ENCODE assay signal across 20 cellular contexts in genomic region chr2:115369380-115369779, GRCh38.
A peak's percentile ranks its signal among the peaks of the same experiment; 100 is the strongest.
DNase-seq lines count a peak whose midpoint lies in the region; ATAC-seq and TF ChIP-seq lines count a peak whose summit lies in the region.
"Had no signal": no experiment of that assay in that cellular context is flagged by ENCODE, and none has a peak within 500 bp of the region (broad histone marks: within the 10 kb centered on the region; RNA-seq: fewer than 3 reads in every experiment).

No MANE protein-coding gene starts in this region.

- ATAC-seq in IMR-90 (ENCODE audit: low read depth) (no peak), omental fat pad (ENCODE audit: low FRiP score) (peak; percentile 71), right cardiac atrium (no peak), PC-3 (no peak)
- ATAC-seq: GM23338, HCT116 had no signal

- H3K4me1 ChIP-seq in IMR-90 (ENCODE audit: control insufficient read depth, insufficient read depth, low read length) (no peaks in the 10 kb centered on the region), endodermal cell (ENCODE audit: control insufficient read depth, insufficient read depth, low read length) (no peaks in the 10 kb centered on the region), mammary epithelial cell (ENCODE audit: insufficient read depth, low read length) (no peaks in the 10 kb centered on the region), right cardiac atrium (ENCODE audit: control insufficient read depth, insufficient read depth, low read length) (no peaks in the 10 kb centered on the region), PC-3 (ENCODE audit: insufficient read depth, low read length) (no peaks in the 10 kb centered on the region)
- H3K4me1 ChIP-seq: BLaER1 had no signal

- H2AFZ ChIP-seq in IMR-90 (replicated peaks; ENCODE audit: low read length, poor library complexity) (no peak overlapping the region), mammary epithelial cell (ENCODE audit: low read depth, low read length) (no peak overlapping the region), PC-3 (ENCODE audit: low read length) (no peak overlapping the region)
- H2AFZ ChIP-seq: GM23338 had no signal

- no peak overlapping the region for H4K8ac ChIP-seq in IMR-90 (ENCODE audit: low read depth in 2 of 2, low read length in 2 of 2)

- no peak overlapping the region for H3K4me3 Mint-ChIP-seq in endodermal cell
- H3K4me3 Mint-ChIP-seq in activated CD4-positive, alpha-beta T cell treated with anti-CD3 and anti-CD28 coated beads, Interleukin-2, amount 10 ng/mL, durations not matched to agents 24 days and 14 days, result no peak overlapping the region
- H3K4me3 Mint-ChIP-seq: CD14-positive monocyte; CD4-positive, alpha-beta memory T cell; GM23338; HFFc6 had no signal

- no peaks in the 10 kb centered on the region for H3K9me1 ChIP-seq in IMR-90 (ENCODE audit: insufficient read depth, low read length)

- H3K9me3 ChIP-seq in IMR-90 (ENCODE audit: control insufficient read depth, insufficient read depth, low read length), result peaks cover 3% of the 10 kb centered on the region; the same call in 1 of the 2 replicates
- peaks cover 43% of the 10 kb centered on the region for H3K9me3 ChIP-seq in endodermal cell (ENCODE audit: control insufficient read depth, low read length)
- H3K9me3 ChIP-seq in mammary epithelial cell (replicated peaks; ENCODE audit: insufficient read depth, low read length), result peaks cover 21% of the 10 kb centered on the region
- peaks cover 3% of the 10 kb centered on the region for H3K9me3 ChIP-seq in right cardiac atrium (ENCODE audit: control insufficient read depth, low read length)
- H3K9me3 ChIP-seq in PC-3 (ENCODE audit: low read length), result peaks cover 19% of the 10 kb centered on the region

- no peak for TF ChIP-seq POLR2A in IMR-90 (IDR thresholded peaks at IDR 0.05; ENCODE audit: low read depth, low read length)

- no peaks in the 10 kb centered on the region for H4K20me1 ChIP-seq in IMR-90 (ENCODE audit: insufficient read depth, low read length)
- no peaks in the 10 kb centered on the region for H4K20me1 ChIP-seq in mammary epithelial cell (ENCODE audit: insufficient read depth, low read length)
- H4K20me1 ChIP-seq in PC-3 (ENCODE audit: low read length), result no peaks in the 10 kb centered on the region
- H4K20me1 ChIP-seq: BLaER1 had no signal

- POLR2A ChIA-PET in IMR-90 (lab: Charles Lee; ENCODE audit: unreplicated experiment) (no interaction called here), PC-3 (lab: Charles Lee; ENCODE audit: unreplicated experiment) (no interaction called here)

- H3K9me2 ChIP-seq in PC-3 (replicated peaks; ENCODE audit: low read length), result no peaks in the 10 kb centered on the region

- no peak overlapping the region for H4K91ac ChIP-seq in IMR-90 (ENCODE audit: insufficient read depth, low read depth, low read length)

- no peaks in the 10 kb centered on the region for H3K27me3 ChIP-seq in IMR-90 (ENCODE audit: control insufficient read depth, insufficient read depth, low read length)
- H3K27me3 ChIP-seq in endodermal cell (ENCODE audit: control insufficient read depth, insufficient read depth, low read length, poor library complexity, severe bottlenecking), result no peaks in the 10 kb centered on the region
- peaks cover 2% of the 10 kb centered on the region for H3K27me3 ChIP-seq in mammary epithelial cell (ENCODE audit: insufficient read depth, low read length)
- H3K27me3 ChIP-seq in right cardiac atrium (ENCODE audit: control insufficient read depth, insufficient read depth), result no peaks in the 10 kb centered on the region
- H3K27me3 ChIP-seq in PC-3 (ENCODE audit: low read length), result no peaks in the 10 kb centered on the region
- H3K27me3 ChIP-seq: BLaER1 had no signal

- BruUV-seq in IMR-90 (replicated peaks; lab: Mats Ljungman, UMichigan), result no TSS peak
- no TSS peak for BruUV-seq in mammary epithelial cell (replicated peaks; lab: Mats Ljungman, UMichigan)
- no TSS peak for BruUV-seq in PC-3 (replicated peaks; lab: Mats Ljungman, UMichigan)

- no peak overlapping the region for H2BK120ac ChIP-seq in IMR-90 (ENCODE audit: low read depth, low read length)

- DNase-seq in IMR-90 (no peak), OCI-M1 (lab: John Stamatoyannopoulos, UW) (peak; percentile 66), endodermal cell (no peak), omental fat pad (ENCODE audit: low spot score) (no peak), mammary epithelial cell (no peak), right cardiac atrium (no peak), PC-3 (no peak)
- no peak for DNase-seq in activated CD4-positive, alpha-beta T cell treated with anti-CD3 and anti-CD28 coated beads, Interleukin-2, amount 10 ng/mL, durations not matched to agents 24 days and 14 days
- DNase-seq: 8988T; CD4-positive, alpha-beta memory T cell; DMS153; DMS79; GDM1; H7; HFFc6 had no signal

- H3K27ac ChIP-seq in IMR-90 (ENCODE audit: insufficient read depth, low read length) (no peak overlapping the region), endodermal cell (ENCODE audit: low read depth, low read length) (no peak overlapping the region), mammary epithelial cell (ENCODE audit: insufficient read depth, low read depth, low read length) (no peak overlapping the region), right cardiac atrium (ENCODE audit: low read length) (no peak overlapping the region), PC-3 (ENCODE audit: low read length) (no peak overlapping the region)
- H3K27ac ChIP-seq: BLaER1, HL-60 had no signal

- intact Hi-C loops in IMR-90 (cut with micrococcal nuclease), result no loop called here
- intact Hi-C loops in mammary epithelial cell (cut with micrococcal nuclease), result no loop called here
- intact Hi-C loops in activated CD4-positive, alpha-beta T cell treated with anti-CD3 and anti-CD28 coated beads, Interleukin-2, amount 10 ng/mL, durations not matched to agents 24 days and 14 days (cut with micrococcal nuclease), result no loop called here
- intact Hi-C loops in right cardiac atrium (cut with DNase I), result no loop called here
- intact Hi-C loops in PC-3 (cut with micrococcal nuclease), result no loop called here

- no peak overlapping the region for H3K18ac ChIP-seq in IMR-90 (ENCODE audit: low read depth, low read length)

- H2BK15ac ChIP-seq in IMR-90 (ENCODE audit: low read depth, low read length), result no peak overlapping the region

- no peak overlapping the region for H3K4ac ChIP-seq in IMR-90 (ENCODE audit: low read depth, low read length)

- no peak overlapping the region for H2BK5ac ChIP-seq in IMR-90 (ENCODE audit: low read depth, low read length, poor library complexity, severe bottlenecking)

- no peak overlapping the region for H2BK20ac ChIP-seq in IMR-90 (ENCODE audit: low read depth, low read length)

- H3K36me3 ChIP-seq in IMR-90 (ENCODE audit: control insufficient read depth, insufficient read depth, low read length), result no peaks in the 10 kb centered on the region
- H3K36me3 ChIP-seq in endodermal cell (ENCODE audit: control insufficient read depth, insufficient read depth, low read length), result peaks cover 11% of the 10 kb centered on the region
- no peaks in the 10 kb centered on the region for H3K36me3 ChIP-seq in mammary epithelial cell (ENCODE audit: insufficient read depth, low read length)
- H3K36me3 ChIP-seq in PC-3 (ENCODE audit: low read depth, low read length), result no peaks in the 10 kb centered on the region
- H3K36me3 ChIP-seq: BLaER1 had no signal

- no peak overlapping the region for H4K5ac ChIP-seq in IMR-90 (ENCODE audit: low read depth, low read length)

- WGBS in IMR-90 (ENCODE audit: extremely low coverage in 2 of 2, insufficient read length in 1 of 2), 2 experiments, result 7% methylated on average over 2 of the region's 3 CpGs; no CpG with 5 or more reads in 1 of the 2 experiments
- WGBS in endodermal cell (ENCODE audit: insufficient coverage in 1 of 2, insufficient read length in 1 of 2), 2 experiments, result 96 to 100% methylated on average over 2 of the region's 3 CpGs
- 76% methylated on average over 3 of the region's 3 CpGs for WGBS in mammary epithelial cell (ENCODE audit: low coverage, missing lambda C conversion rate)
- 86% methylated on average over 3 of the region's 3 CpGs for WGBS in right cardiac atrium

- no peak overlapping the region for H2AK9ac ChIP-seq in IMR-90 (replicated peaks; ENCODE audit: low read depth, low read length, poor library complexity)

- peaks cover 32% of the 10 kb centered on the region for H3K9me3 Mint-ChIP-seq in endodermal cell
- peaks cover 9% of the 10 kb centered on the region for H3K9me3 Mint-ChIP-seq in activated CD4-positive, alpha-beta T cell treated with anti-CD3 and anti-CD28 coated beads, Interleukin-2, amount 10 ng/mL, durations not matched to agents 24 days and 14 days

- no peak for TF ChIP-seq RAD21 in IMR-90 (IDR thresholded peaks at IDR 0.05; ENCODE audit: low read length)

- CTCF ChIA-PET in IMR-90 (lab: Yijun Ruan, JAX), result no interaction called here
- CTCF ChIA-PET in mammary epithelial cell (lab: Charles Lee; ENCODE audit: low non-redundant PET), result no interaction called here
- CTCF ChIA-PET in PC-3 (lab: Charles Lee), result no interaction called here

- TF ChIP-seq CTCF in IMR-90 (conservative IDR thresholded peaks at IDR 0.05; ENCODE audit: low read depth, low read length) (no peak), endodermal cell (conservative IDR thresholded peaks at IDR 0.05) (no peak), omental fat pad (IDR thresholded peaks at IDR 0.05) (no peak), mammary epithelial cell (conservative IDR thresholded peaks at IDR 0.05 in 1 of 2, IDR thresholded peaks at IDR 0.05 in 1 of 2; ENCODE audit: extremely low read depth in 1 of 2, insufficient read depth in 1 of 2, low read depth in 1 of 2, low read length in 2 of 2) (no peak), PC-3 (conservative IDR thresholded peaks at IDR 0.05; ENCODE audit: low read depth, low read length) (no peak)

- in situ Hi-C loops in IMR-90 (cut with MboI; ENCODE audit: low sequenced_read_pairs) (no loop called here), mammary epithelial cell (cut with MboI; ENCODE audit: low sequenced_read_pairs in 2 of 2) (no loop called here)

- peaks cover 3% of the 10 kb centered on the region for H3K4me1 Mint-ChIP-seq in endodermal cell
- H3K4me1 Mint-ChIP-seq in activated CD4-positive, alpha-beta T cell treated with anti-CD3 and anti-CD28 coated beads, Interleukin-2, amount 10 ng/mL, durations not matched to agents 24 days and 14 days, result no peaks in the 10 kb centered on the region
- H3K4me1 Mint-ChIP-seq: CD14-positive monocyte; CD4-positive, alpha-beta memory T cell had no signal

- H3K14ac ChIP-seq in IMR-90 (replicated peaks; ENCODE audit: low read depth, low read length), result no peak overlapping the region

- dilution Hi-C loops in IMR-90 (cut with HindIII; ENCODE audit: low sequenced_read_pairs, unreplicated experiment), result no loop called here
- dilution Hi-C loops in mammary epithelial cell (cut with HindIII; ENCODE audit: low sequenced_read_pairs), result no loop called here

- H3K36me3 Mint-ChIP-seq in endodermal cell (ENCODE audit: low read depth), result peaks cover 17% of the 10 kb centered on the region
- no peaks in the 10 kb centered on the region for H3K36me3 Mint-ChIP-seq in activated CD4-positive, alpha-beta T cell treated with anti-CD3 and anti-CD28 coated beads, Interleukin-2, amount 10 ng/mL, durations not matched to agents 24 days and 14 days (ENCODE audit: low read depth)
- H3K36me3 Mint-ChIP-seq: CD14-positive monocyte; CD4-positive, alpha-beta memory T cell had no signal

- no peaks in the 10 kb centered on the region for H3K79me1 ChIP-seq in IMR-90 (ENCODE audit: low read depth in 1 of 2, low read length in 2 of 2)

- no peak overlapping the region for H3K9ac ChIP-seq in IMR-90 (ENCODE audit: low read depth, low read length)
- H3K9ac ChIP-seq in endodermal cell (ENCODE audit: extremely low read depth, low read length, poor library complexity, severe bottlenecking), result no peak overlapping the region
- no peak overlapping the region for H3K9ac ChIP-seq in mammary epithelial cell (ENCODE audit: insufficient read depth, low read length)
- H3K9ac ChIP-seq in PC-3 (ENCODE audit: low read length), result no peak overlapping the region
- H3K9ac ChIP-seq: BLaER1 had no signal

- H3K23ac ChIP-seq in IMR-90 (ENCODE audit: low read depth, low read length), result no peak overlapping the region

- H3K27me3 Mint-ChIP-seq in endodermal cell (ENCODE audit: insufficient read depth), result no peaks in the 10 kb centered on the region
- H3K27me3 Mint-ChIP-seq in activated CD4-positive, alpha-beta T cell treated with anti-CD3 and anti-CD28 coated beads, Interleukin-2, amount 10 ng/mL, durations not matched to agents 24 days and 14 days, result no peaks in the 10 kb centered on the region
- H3K27me3 Mint-ChIP-seq: CD4-positive, alpha-beta memory T cell had no signal

- H3K27ac Mint-ChIP-seq in endodermal cell, result no peak overlapping the region
- H3K27ac Mint-ChIP-seq in activated CD4-positive, alpha-beta T cell treated with anti-CD3 and anti-CD28 coated beads, Interleukin-2, amount 10 ng/mL, durations not matched to agents 24 days and 14 days, result no peak overlapping the region
- H3K27ac Mint-ChIP-seq: CD14-positive monocyte; CD4-positive, alpha-beta memory T cell; GM23338; HFFc6 had no signal

- H3K4me3 ChIP-seq in IMR-90 (ENCODE audit: insufficient read depth, low read depth, low read length) (no peak overlapping the region), endodermal cell (ENCODE audit: low read length) (peak overlapping the region; percentile 41), mammary epithelial cell (replicated peaks in 1 of 3; ENCODE audit: insufficient read depth in 1 of 3, low read depth in 2 of 3, low read length in 3 of 3) (no peak overlapping the region), right cardiac atrium (ENCODE audit: low read length) (no peak overlapping the region), PC-3 (ENCODE audit: low read length) (no peak overlapping the region)
- H3K4me3 ChIP-seq: BLaER1, GM23338 had no signal

- no peaks in the 10 kb centered on the region for H3K79me2 ChIP-seq in mammary epithelial cell (ENCODE audit: insufficient read depth, low read length)
- no peaks in the 10 kb centered on the region for H3K79me2 ChIP-seq in PC-3 (ENCODE audit: low read length)

- no peaks in the 10 kb centered on the region for H3F3A ChIP-seq in PC-3 (ENCODE audit: low read length, unreplicated experiment)

- H3K56ac ChIP-seq in IMR-90 (ENCODE audit: extremely low read depth, insufficient read depth, low read length), result no peak overlapping the region

- no peak overlapping the region for H2AK5ac ChIP-seq in IMR-90 (ENCODE audit: low read depth, low read length)

- no peak overlapping the region for H3K4me2 ChIP-seq in IMR-90 (ENCODE audit: low read depth, low read length)
- H3K4me2 ChIP-seq in mammary epithelial cell (ENCODE audit: insufficient read depth, low read depth, low read length), result no peak overlapping the region
- H3K4me2 ChIP-seq in PC-3 (ENCODE audit: low read length), result no peak overlapping the region
- H3K4me2 ChIP-seq: BLaER1, GM23338 had no signal
